In genomic region chr22:30212363-30212995, GRCh38 we compare ENCODE assay signal across 1 cellular context.
TF ChIP-seq lines count a peak whose summit lies in the region.

No MANE protein-coding gene starts in this region.

TF ChIP-seq in GM12878, 131 proteins besides CTCF, POLR2A, EP300 and RAD21 (continued from another document):
- TF ChIP-seq RELB (IDR thresholded peaks at IDR 0.05; ENCODE audit: low read depth): no peak
- TF ChIP-seq BHLHE40 (IDR thresholded peaks at IDR 0.05; ENCODE audit: borderline replicate concordance in 1 of 2, low read depth in 2 of 2, low read length in 1 of 2): no peak
- TF ChIP-seq CBX3 (IDR thresholded peaks at IDR 0.05; ENCODE audit: borderline replicate concordance, low read depth): no peak
- TF ChIP-seq BMI1 (IDR thresholded peaks at IDR 0.05; ENCODE audit: borderline replicate concordance): no peak
- TF ChIP-seq EZH2 (IDR thresholded peaks at IDR 0.05; ENCODE audit: borderline replicate concordance, control insufficient read depth, low read depth, low read length): no peak
- TF ChIP-seq KAT2A (conservative IDR thresholded peaks at IDR 0.05; ENCODE audit: control insufficient read depth, low read depth, low read length): no peak
- TF ChIP-seq TARDBP (IDR thresholded peaks at IDR 0.05; ENCODE audit: borderline replicate concordance): no peak
- TF ChIP-seq ZBTB11 (CRISPR knock-in tag; IDR thresholded peaks at IDR 0.05): no peak
